In genomic region chr19:51531349-51532315, GRCh38 we compare ENCODE assay signal across 1 cellular context.
TF ChIP-seq lines count a peak whose summit lies in the region.

SIGLEC6 (minus strand) TSS chr19:51531670; CDS start chr19:51531648, 22 bp downstream.

TF ChIP-seq in GM12878, 131 proteins besides CTCF, POLR2A, EP300 and RAD21 (continued from another document):
- TF ChIP-seq MLLT1 (IDR thresholded peaks at IDR 0.05): 0 out of 2 replicates have a peak, but pooled peaks have one; percentile 31
- peak; percentile 43; the same call in 1 of the 2 replicates for TF ChIP-seq NBN (IDR thresholded peaks at IDR 0.05)
- TF ChIP-seq E2F4 (IDR thresholded peaks at IDR 0.05; ENCODE audit: low read depth, low read length): no peak
- no peak for TF ChIP-seq ZNF207 (IDR thresholded peaks at IDR 0.05; ENCODE audit: borderline replicate concordance)
- no peak for TF ChIP-seq KDM1A (IDR thresholded peaks at IDR 0.05; ENCODE audit: borderline replicate concordance)
- TF ChIP-seq SPI1 (IDR thresholded peaks at IDR 0.05; ENCODE audit: borderline replicate concordance, insufficient read depth, low read depth, low read length): peak; percentile 95
- no peak for TF ChIP-seq IRF3 (IDR thresholded peaks at IDR 0.05)
- TF ChIP-seq SMARCA5 (IDR thresholded peaks at IDR 0.05): no peak
- TF ChIP-seq NFIC (IDR thresholded peaks at IDR 0.05; ENCODE audit: low read depth, low read length): no peak
- TF ChIP-seq IRF4 (IDR thresholded peaks at IDR 0.05; ENCODE audit: low read depth, low read length): 0 out of 2 replicates have a peak, but pooled peaks have one; percentile 41
- TF ChIP-seq SKIL (IDR thresholded peaks at IDR 0.05; ENCODE audit: low read depth, poor library complexity, severe bottlenecking): no peak
- 0 out of 2 replicates have a peak, but pooled peaks have one; percentile 38 for TF ChIP-seq CHD2 (IDR thresholded peaks at IDR 0.05; ENCODE audit: borderline replicate concordance, low read depth, low read length)
- TF ChIP-seq MTA3 (IDR thresholded peaks at IDR 0.05; ENCODE audit: borderline replicate concordance, low read length): no peak
- no peak for TF ChIP-seq HCFC1 (IDR thresholded peaks at IDR 0.05; ENCODE audit: low read length)
- 0 out of 2 replicates have a peak, but pooled peaks have one; percentile 5 for TF ChIP-seq TCF12 (IDR thresholded peaks at IDR 0.05; ENCODE audit: low read depth, low read length)
- no peak; the same call in 1 of the 2 replicates for TF ChIP-seq TBL1XR1 (IDR thresholded peaks at IDR 0.05; ENCODE audit: low read depth, low read length)
- no peak for TF ChIP-seq BMI1 (IDR thresholded peaks at IDR 0.05; ENCODE audit: borderline replicate concordance)
- no peak for TF ChIP-seq REST (IDR thresholded peaks at IDR 0.05; ENCODE audit: low read depth, low read length)
- TF ChIP-seq BHLHE40 (IDR thresholded peaks at IDR 0.05; ENCODE audit: borderline replicate concordance in 1 of 2, low read depth in 2 of 2, low read length in 1 of 2): peak; percentile 33 to 71; a peak in 1 of 4 replicates
- TF ChIP-seq ZNF24 (IDR thresholded peaks at IDR 0.05): peak; percentile 94
- peak; percentile 26; the same call in 1 of the 2 replicates for TF ChIP-seq EED (IDR thresholded peaks at IDR 0.05; ENCODE audit: low read depth)
- TF ChIP-seq PRDM15 (CRISPR knock-in tag; IDR thresholded peaks at IDR 0.05): no peak
- TF ChIP-seq ZSCAN29 (IDR thresholded peaks at IDR 0.05): no peak
- 0 out of 2 replicates have a peak, but pooled peaks have one; percentile 31 for TF ChIP-seq GATAD2B (conservative IDR thresholded peaks at IDR 0.05; ENCODE audit: low read depth)
- no peak for TF ChIP-seq ZBTB4 (CRISPR knock-in tag; IDR thresholded peaks at IDR 0.05)
- TF ChIP-seq IKZF1 (conservative IDR thresholded peaks at IDR 0.05): peak; percentile 71; the same call in 1 of the 2 replicates
- no peak for TF ChIP-seq MAX (IDR thresholded peaks at IDR 0.05; ENCODE audit: low read depth, low read length)
- TF ChIP-seq PAX5 (IDR thresholded peaks at IDR 0.05; ENCODE audit: borderline replicate concordance, low read depth, low read length): peak; percentile 27; the same call in 1 of the 2 replicates
- TF ChIP-seq TAF1 (IDR thresholded peaks at IDR 0.05; ENCODE audit: borderline replicate concordance, low read depth, low read length): no peak
- TF ChIP-seq IKZF2 (IDR thresholded peaks at IDR 0.05): peak; percentile 62 to 67; a peak in 2 of 4 replicates
- no peak for TF ChIP-seq RELB (IDR thresholded peaks at IDR 0.05; ENCODE audit: low read depth)
- no peak for TF ChIP-seq ATF3 (IDR thresholded peaks at IDR 0.05; ENCODE audit: borderline replicate concordance, extremely low read depth, low read depth, low read length)
- no peak for TF ChIP-seq NFYA (IDR thresholded peaks at IDR 0.05; ENCODE audit: borderline replicate concordance, low read depth, low read length)
